Comparison of ENCODE assay signal across 4 cellular contexts in genomic region chr2:110589677-110590330, GRCh38. TPM values are rescaled to one million over a fixed set of nuclear protein-coding genes. Genes with fewer than 3 reads are reported as not detected.
DNase-seq lines count a peak whose midpoint lies in the region; ATAC-seq and TF ChIP-seq lines count a peak whose summit lies in the region.
"Not testable (repeated sequence)": the region's sequence is repeated elsewhere in the genome, so short reads cannot be mapped to it uniquely, and the experiment has no call there.

No MANE protein-coding gene starts in this region.

- not testable (repeated sequence) for H3K36me3 Mint-ChIP-seq in GM23338 (ENCODE audit: low read depth)

- in situ Hi-C loops in Panc1 (cut with HindIII; ENCODE audit: low pct_unique_long_range_greater_than_20kb, low sequenced_read_pairs), result not testable (repeated sequence)

- not testable (repeated sequence) for H3K27ac Mint-ChIP-seq in GM23338

- H3K79me2 ChIP-seq in GM23338 (replicated peaks; ENCODE audit: insufficient read depth), result not testable (repeated sequence)

- not testable (repeated sequence) for H3K9me3 ChIP-seq in Panc1 (ENCODE audit: control insufficient read depth, insufficient read depth, low read depth, low read length); body of pancreas

- ATAC-seq in GM23338 (peak; percentile 52; the same call in 2 of the 3 replicates), Panc1 (peak; percentile 88), body of pancreas (peak; percentile 17), sciatic nerve (peak; percentile 65)

- not testable (repeated sequence) for H3K4me1 ChIP-seq in GM23338 (ENCODE audit: insufficient read depth); Panc1 (ENCODE audit: control insufficient read depth, insufficient read depth, low read length); body of pancreas

- H3K9me3 Mint-ChIP-seq in GM23338, result not testable (repeated sequence)

- H3K4me1 Mint-ChIP-seq in GM23338, result not testable (repeated sequence)

- not testable (repeated sequence) for H3K27ac ChIP-seq in GM23338 (ENCODE audit: low read depth); Panc1 (ENCODE audit: low read length); body of pancreas

- H4K20me1 ChIP-seq in GM23338 (replicated peaks; ENCODE audit: insufficient read depth), result not testable (repeated sequence)

- not testable (repeated sequence) for TF ChIP-seq CTCF in GM23338 (conservative IDR thresholded peaks at IDR 0.05; ENCODE audit: low read depth in 2 of 2); Panc1 (IDR thresholded peaks at IDR 0.05); body of pancreas (IDR thresholded peaks at IDR 0.05)

- POLR2A ChIA-PET in Panc1 (lab: Charles Lee), result not testable (repeated sequence)

- H3K9me2 ChIP-seq in GM23338 (ENCODE audit: insufficient read depth), result not testable (repeated sequence)

- not testable (repeated sequence) for BruUV-seq in Panc1 (replicated peaks; lab: Mats Ljungman, UMichigan)

- H3K27me3 ChIP-seq in GM23338 (ENCODE audit: insufficient read depth); Panc1 (ENCODE audit: control insufficient read depth, insufficient read depth, low read length); body of pancreas: not testable (repeated sequence)

- H3F3A ChIP-seq in GM23338 (replicated peaks; ENCODE audit: low read depth), result not testable (repeated sequence)

- not testable (repeated sequence) for DNase-seq in GM23338 (ENCODE audit: low spot score); Panc1 (ENCODE audit: low read depth, low spot score); body of pancreas; sciatic nerve (ENCODE audit: low spot score)

- no CpG with 5 or more reads among the region's 15 CpGs for WGBS in body of pancreas, 2 donors

- intact Hi-C loops in Panc1 (cut with micrococcal nuclease; ENCODE audit: unreplicated experiment); body of pancreas (cut with DNase I); sciatic nerve (cut with DNase I): not testable (repeated sequence)

- not testable (repeated sequence) for TF ChIP-seq POLR2A in body of pancreas (IDR thresholded peaks at IDR 0.05)

- not testable (repeated sequence) for H3K27me3 Mint-ChIP-seq in GM23338 (ENCODE audit: insufficient read depth, low read depth, poor library complexity)

- not testable (repeated sequence) for H3K36me3 ChIP-seq in GM23338 (ENCODE audit: insufficient read depth); Panc1 (ENCODE audit: control insufficient read depth, insufficient read depth, low read length); body of pancreas (replicated peaks in 1 of 2; ENCODE audit: insufficient read depth in 1 of 2, low read depth in 2 of 2)

- CTCF ChIA-PET in Panc1 (lab: Charles Lee), result not testable (repeated sequence)

- H2AFZ ChIP-seq in GM23338, result not testable (repeated sequence)

- not testable (repeated sequence) for H3K4me3 ChIP-seq in GM23338; Panc1 (ENCODE audit: low read depth in 2 of 2, low read length in 2 of 2); body of pancreas

- not testable (repeated sequence) for H3K4me2 ChIP-seq in GM23338

- H3K4me3 Mint-ChIP-seq in GM23338, result not testable (repeated sequence)

RNA-seq across cellular contexts. Expression of gene RGPD6, which starts 12.8 kb away (rescaled TPM):
- total RNA-seq in GM23338 (2014; rRNA removed; shearing (Covaris generic)), result 7.9 and 21.8 TPM in 2 replicates
- polyA plus RNA-seq in GM23338 (2016; fragmentation: Nextera tagmentation; extraction: Ambion mirVana), result 4.9 and 7.6 TPM in 2 replicates
- total RNA-seq in Panc1 (2021; ENCODE audit: unreplicated experiment), result 38.4 TPM
- 24.1 TPM for polyA plus RNA-seq in Panc1 (2012; ENCODE audit: insufficient read length)
- total RNA-seq in body of pancreas, result 10 to 100 TPM; 28.3 to 63.3 TPM
- 34.8 TPM for total RNA-seq in sciatic nerve

Comparison
In these comparisons a context has a peak if more than half of its experiments do, and no peak if none do; other contexts are left out.
1. ATAC-seq: peak in every context shown above with its lines; median percentile 88 in Panc1; 65 in sciatic nerve; 52 in GM23338; 17 in body of pancreas.